8 cellular contexts compared by ENCODE assay signal in genomic region chr18:23422751-23423418, GRCh38. TPM values are rescaled to one million over a fixed set of nuclear protein-coding genes. Genes with fewer than 3 reads are reported as not detected.
A peak's percentile ranks its signal among the peaks of the same experiment; 100 is the strongest.
DNase-seq lines count a peak whose midpoint lies in the region; ATAC-seq, FAIRE-seq and TF ChIP-seq lines count a peak whose summit lies in the region.

No MANE protein-coding gene starts in this region.

- intact Hi-C loops in activated CD4-positive, alpha-beta memory T cell treated with anti-CD3 and anti-CD28 coated beads for 36 hours (cut with micrococcal nuclease) = no loop called here
- intact Hi-C loops in HepG2 (cut with micrococcal nuclease; ENCODE audit: unreplicated experiment) = no loop called here

- peaks cover 3% of the 10 kb centered on the region for H3K9me3 Mint-ChIP-seq in activated CD4-positive, alpha-beta memory T cell treated with anti-CD3 and anti-CD28 coated beads for 36 hours
- peaks cover 2% of the 10 kb centered on the region for H3K9me3 Mint-ChIP-seq in activated CD4-positive, alpha-beta memory T cell treated with anti-CD3 and anti-CD28 coated beads, Interleukin-2, amount 10 ng/mL, durations not matched to agents 7 days and 5 days
- no peaks in the 10 kb centered on the region for H3K9me3 Mint-ChIP-seq in activated CD8-positive, alpha-beta T cell treated with anti-CD3 and anti-CD28 coated beads, Interleukin-2, amount 10 ng/mL, durations not matched to agents 7 days and 5 days (ENCODE audit: insufficient read depth)
- H3K9me3 Mint-ChIP-seq in mesothelial cell of epicardium = no peaks in the 10 kb centered on the region

- no peaks in the 10 kb centered on the region for H3K4me1 Mint-ChIP-seq in activated CD4-positive, alpha-beta memory T cell treated with anti-CD3 and anti-CD28 coated beads for 36 hours (ENCODE audit: low read depth)
- H3K4me1 Mint-ChIP-seq in activated CD4-positive, alpha-beta memory T cell treated with anti-CD3 and anti-CD28 coated beads, Interleukin-2, amount 10 ng/mL, durations not matched to agents 7 days and 5 days = peaks cover 5% of the 10 kb centered on the region
- peaks cover 8% of the 10 kb centered on the region for H3K4me1 Mint-ChIP-seq in activated CD8-positive, alpha-beta T cell treated with anti-CD3 and anti-CD28 coated beads, Interleukin-2, amount 10 ng/mL, durations not matched to agents 7 days and 5 days (ENCODE audit: low read depth)
- peaks cover 8% of the 10 kb centered on the region for H3K4me1 Mint-ChIP-seq in mesothelial cell of epicardium

- no TSS peak for BruUV-seq in HepG2 (replicated peaks; lab: Mats Ljungman, UMichigan)

- H3K36me3 Mint-ChIP-seq in activated CD4-positive, alpha-beta memory T cell treated with anti-CD3 and anti-CD28 coated beads for 36 hours = no peaks in the 10 kb centered on the region
- H3K36me3 Mint-ChIP-seq in activated CD4-positive, alpha-beta memory T cell treated with anti-CD3 and anti-CD28 coated beads, Interleukin-2, amount 10 ng/mL, durations not matched to agents 7 days and 5 days (ENCODE audit: low read depth) = peaks cover 3% of the 10 kb centered on the region
- H3K36me3 Mint-ChIP-seq in activated CD8-positive, alpha-beta T cell treated with anti-CD3 and anti-CD28 coated beads, Interleukin-2, amount 10 ng/mL, durations not matched to agents 7 days and 5 days (ENCODE audit: low read depth) = peaks cover 3% of the 10 kb centered on the region
- peaks cover 6% of the 10 kb centered on the region for H3K36me3 Mint-ChIP-seq in mesothelial cell of epicardium

- peaks cover 29% of the 10 kb centered on the region for H3K4me1 ChIP-seq in HepG2 (ENCODE audit: insufficient read depth, low read length)

- no peak overlapping the region for H3K4me2 ChIP-seq in HepG2 (ENCODE audit: low read depth, low read length)

- H3K27ac ChIP-seq in HepG2 (ENCODE audit: extremely low read length, insufficient read depth, low read length) = no peak overlapping the region

- POLR2A ChIA-PET in activated CD4-positive, alpha-beta memory T cell treated with anti-CD3 and anti-CD28 coated beads for 36 hours (lab: Charles Lee) = no interaction called here
- POLR2A ChIA-PET in activated CD4-positive, alpha-beta memory T cell treated with anti-CD3 and anti-CD28 coated beads, Interleukin-2, amount 10 ng/mL, durations not matched to agents 7 days and 5 days (lab: Charles Lee) = no interaction called here
- POLR2A ChIA-PET in activated CD8-positive, alpha-beta T cell treated with anti-CD3 and anti-CD28 coated beads, Interleukin-2, amount 10 ng/mL, durations not matched to agents 7 days and 5 days (lab: Charles Lee) = no interaction called here
- POLR2A ChIA-PET in HepG2 (lab: Yijun Ruan, JAX) = interaction anchor here (0.7 kb wide), 1 partner anchor 38 kb away, joined by 3 read pairs; no protein-coding TSS in a partner anchor

- no peak overlapping the region for H3K4me3 ChIP-seq in HepG2 (replicated peaks in 1 of 3; ENCODE audit: insufficient read depth in 1 of 3, low read depth in 2 of 3, low read length in 3 of 3)

- no peak for TF ChIP-seq POLR2A in HepG2 (IDR thresholded peaks at IDR 0.05; ENCODE audit: insufficient read depth in 1 of 2, low read depth in 2 of 2, low read length in 2 of 2)

- H3K9me3 ChIP-seq in HepG2 (ENCODE audit: low read length) = no peaks in the 10 kb centered on the region

- TF ChIP-seq RAD21 in HepG2 (CRISPR knock-in tag; IDR thresholded peaks at IDR 0.05) = no peak

- no peaks in the 10 kb centered on the region for H4K20me1 ChIP-seq in HepG2 (ENCODE audit: insufficient read depth, low read length)

- H3K79me2 ChIP-seq in HepG2 (ENCODE audit: insufficient read depth, low read length) = no peaks in the 10 kb centered on the region

- no peak overlapping the region for H3K9ac ChIP-seq in HepG2 (ENCODE audit: insufficient read depth, low read depth, low read length)

- no peaks in the 10 kb centered on the region for H3K27me3 Mint-ChIP-seq in activated CD4-positive, alpha-beta memory T cell treated with anti-CD3 and anti-CD28 coated beads for 36 hours
- H3K27me3 Mint-ChIP-seq in activated CD4-positive, alpha-beta memory T cell treated with anti-CD3 and anti-CD28 coated beads, Interleukin-2, amount 10 ng/mL, durations not matched to agents 7 days and 5 days = no peaks in the 10 kb centered on the region
- no peaks in the 10 kb centered on the region for H3K27me3 Mint-ChIP-seq in activated CD8-positive, alpha-beta T cell treated with anti-CD3 and anti-CD28 coated beads, Interleukin-2, amount 10 ng/mL, durations not matched to agents 7 days and 5 days (ENCODE audit: low read depth)
- H3K27me3 Mint-ChIP-seq in mesothelial cell of epicardium (ENCODE audit: low read depth) = no peaks in the 10 kb centered on the region

- 37% methylated on average over 3 of the region's 4 CpGs for WGBS in HepG2 (ENCODE audit: low lambda C conversion rate)

- CTCF ChIA-PET in activated CD4-positive, alpha-beta memory T cell treated with anti-CD3 and anti-CD28 coated beads for 36 hours (lab: Charles Lee) = interaction anchor here (1.0 to 1.1 kb wide), 2 partner anchors 11 to 291 kb away, joined by 3 to 4 read pairs; no protein-coding TSS in a partner anchor
- CTCF ChIA-PET in activated CD4-positive, alpha-beta memory T cell treated with anti-CD3 and anti-CD28 coated beads, Interleukin-2, amount 10 ng/mL, durations not matched to agents 7 days and 5 days (lab: Charles Lee) = interaction anchor here (1.3 kb wide), 1 partner anchor 11 kb away, joined by 4 read pairs; no protein-coding TSS in a partner anchor
- CTCF ChIA-PET in activated CD8-positive, alpha-beta T cell treated with anti-CD3 and anti-CD28 coated beads, Interleukin-2, amount 10 ng/mL, durations not matched to agents 7 days and 5 days (lab: Charles Lee) = interaction anchor here (0.7 kb wide), 1 partner anchor 11 kb away, joined by 3 read pairs; no protein-coding TSS in a partner anchor
- CTCF ChIA-PET in HepG2 (lab: Yijun Ruan, JAX; ENCODE audit: low intra/inter-chr PET ratio, low total read pairs) = no interaction called here

- no peak overlapping the region for H3K4me3 Mint-ChIP-seq in activated CD4-positive, alpha-beta memory T cell treated with anti-CD3 and anti-CD28 coated beads for 36 hours
- no peak overlapping the region for H3K4me3 Mint-ChIP-seq in activated CD4-positive, alpha-beta memory T cell treated with anti-CD3 and anti-CD28 coated beads, Interleukin-2, amount 10 ng/mL, durations not matched to agents 7 days and 5 days
- no peak overlapping the region for H3K4me3 Mint-ChIP-seq in activated CD8-positive, alpha-beta T cell treated with anti-CD3 and anti-CD28 coated beads, Interleukin-2, amount 10 ng/mL, durations not matched to agents 7 days and 5 days
- no peak overlapping the region for H3K4me3 Mint-ChIP-seq in mesothelial cell of epicardium

- in situ Hi-C loops in HepG2 (cut with HindIII; ENCODE audit: extremely low pct_ligation_motif_present, low pct_unique_long_range_greater_than_20kb) = loop anchor here (25.0 kb wide), 1 partner anchor 611 kb away; no protein-coding TSS in a partner anchor

- no peak overlapping the region for H3K27ac Mint-ChIP-seq in activated CD4-positive, alpha-beta memory T cell treated with anti-CD3 and anti-CD28 coated beads for 36 hours
- H3K27ac Mint-ChIP-seq in activated CD4-positive, alpha-beta memory T cell treated with anti-CD3 and anti-CD28 coated beads, Interleukin-2, amount 10 ng/mL, durations not matched to agents 7 days and 5 days = no peak overlapping the region
- no peak overlapping the region for H3K27ac Mint-ChIP-seq in activated CD8-positive, alpha-beta T cell treated with anti-CD3 and anti-CD28 coated beads, Interleukin-2, amount 10 ng/mL, durations not matched to agents 7 days and 5 days
- no peak overlapping the region for H3K27ac Mint-ChIP-seq in mesothelial cell of epicardium

- no peaks in the 10 kb centered on the region for H3K27me3 ChIP-seq in HepG2 (ENCODE audit: control insufficient read depth in 1 of 2, insufficient read depth in 2 of 2, low read length in 2 of 2)

- no peak for FAIRE-seq in HepG2 (lab: Jason Lieb, UNC)

- ATAC-seq in HG02571 (IDR thresholded peaks at IDR 0.05; ENCODE audit: unreplicated experiment) (peak; percentile 84), HepG2 (peak; percentile 67)
- ATAC-seq in activated CD8-positive, alpha-beta T cell treated with anti-CD3 and anti-CD28 coated beads, Interleukin-2, amount 10 ng/mL, durations not matched to agents 7 days and 5 days = peak; percentile 19

- peak; percentile 16 for DNase-seq in activated CD4-positive, alpha-beta memory T cell treated with anti-CD3 and anti-CD28 coated beads for 36 hours
- DNase-seq in activated CD4-positive, alpha-beta memory T cell treated with anti-CD3 and anti-CD28 coated beads, Interleukin-2, amount 10 ng/mL, durations not matched to agents 7 days and 5 days = no peak
- peak; percentile 91 for DNase-seq in LoVo (ENCODE audit: low spot score)
- no peak for DNase-seq in activated CD8-positive, alpha-beta T cell treated with anti-CD3 and anti-CD28 coated beads, Interleukin-2, amount 10 ng/mL, durations not matched to agents 7 days and 5 days
- DNase-seq in HepG2 (ENCODE audit: low spot score) = peak; percentile 66
- DNase-seq in effector CD4-positive, alpha-beta T cell = no peak
- no peak for DNase-seq in mesothelial cell of epicardium (ENCODE audit: low spot score in 2 of 2, unreplicated experiment in 2 of 2)

- H2AFZ ChIP-seq in HepG2 (ENCODE audit: low read length) = no peak overlapping the region

- no peak for TF ChIP-seq EP300 in HepG2 (IDR thresholded peaks at IDR 0.05; ENCODE audit: low read depth in 2 of 2, low read length in 2 of 2)
- TF ChIP-seq EP300 in HepG2 (CRISPR knock-in tag; IDR thresholded peaks at IDR 0.05; ENCODE audit: borderline replicate concordance) = no peak

- no peaks in the 10 kb centered on the region for H3K36me3 ChIP-seq in HepG2 (replicated peaks in 1 of 2; ENCODE audit: control insufficient read depth in 1 of 2, insufficient read depth in 2 of 2, low read length in 2 of 2)

- TF ChIP-seq CTCF in HepG2 (CRISPR knock-in tag; IDR thresholded peaks at IDR 0.05) = no peak
- TF ChIP-seq CTCF in mesothelial cell of epicardium (IDR thresholded peaks at IDR 0.05; ENCODE audit: unreplicated experiment) = no peak

RNA-seq across cellular contexts. Expression of gene RIOK3, which starts 30.2 kb away (rescaled TPM):
- total RNA-seq in activated CD4-positive, alpha-beta memory T cell treated with anti-CD3 and anti-CD28 coated beads for 36 hours = 10 to 100 TPM; 51.0 to 55.8 TPM
- 10 to 100 TPM; 68.3 to 74.8 TPM for total RNA-seq in activated CD4-positive, alpha-beta memory T cell treated with anti-CD3 and anti-CD28 coated beads, Interleukin-2, amount 10 ng/mL, durations not matched to agents 7 days and 5 days
- total RNA-seq in activated CD8-positive, alpha-beta T cell treated with anti-CD3 and anti-CD28 coated beads, Interleukin-2, amount 10 ng/mL, durations not matched to agents 7 days and 5 days = 10 to 100 TPM; 53.6 to 69.3 TPM
- total RNA-seq in HepG2 (2016; rRNA removed; fragmentation: Illumina TruSeq; extraction: Trizol) (36.0 and 39.6 TPM in 2 replicates), mesothelial cell of epicardium (41.7 to 44.2 TPM (median 42.0 TPM) in 3 replicates)
- total RNA-seq in HepG2 (2016; cell fraction: cytosol; rRNA removed; fragmentation: Illumina TruSeq; extraction: Trizol; ENCODE audit: low read depth) = 6.9 and 9.8 TPM in 2 replicates
- 32.9 and 46.7 TPM in 2 replicates for total RNA-seq in HepG2 (2016; cell fraction: insoluble cytoplasmic fraction; rRNA removed; fragmentation: Illumina TruSeq; extraction: Trizol)
- 21.9 and 25.6 TPM in 2 replicates for total RNA-seq in HepG2 (2016; cell fraction: membrane; rRNA removed; fragmentation: Illumina TruSeq; extraction: Trizol)
- 19.5 and 24.2 TPM in 2 replicates for total RNA-seq in HepG2 (2016; cell fraction: nucleus; rRNA removed; fragmentation: Illumina TruSeq; extraction: Trizol)
- polyA plus RNA-seq in HepG2 (2011; rRNA removed) = 23.6 and 26.7 TPM in 2 replicates
- polyA plus RNA-seq in HepG2 (2011; cell fraction: cytosol; rRNA removed) = 15.6 and 17.2 TPM in 2 replicates
- 26.4 and 26.9 TPM in 2 replicates for polyA plus RNA-seq in HepG2 (2011; cell fraction: nucleus; rRNA removed)
- 41.9 and 63.6 TPM in 2 replicates for polyA plus RNA-seq in HepG2 (2012)
- polyA plus RNA-seq in HepG2 (2016; cell fraction: cytosol; fragmentation: Illumina TruSeq; extraction: Trizol; ENCODE audit: low read depth) = 5.8 and 6.0 TPM in 2 replicates
- 25.1 and 25.8 TPM in 2 replicates for polyA plus RNA-seq in HepG2 (2016; cell fraction: insoluble cytoplasmic fraction; fragmentation: Illumina TruSeq; extraction: Trizol; ENCODE audit: low read depth)
- polyA plus RNA-seq in HepG2 (2016; cell fraction: membrane; fragmentation: Illumina TruSeq; extraction: Trizol; ENCODE audit: low read depth) = 11.3 and 11.7 TPM in 2 replicates
- polyA plus RNA-seq in HepG2 (2016; cell fraction: nucleus; fragmentation: Illumina TruSeq; extraction: Trizol; ENCODE audit: insufficient read depth, low read depth) = 29.2 and 33.3 TPM in 2 replicates
- 14.2 and 29.8 TPM in 2 replicates for polyA minus RNA-seq in HepG2 (2011; rRNA and poly(A)+ RNA removed; ENCODE audit: low replicate concordance)
- polyA minus RNA-seq in HepG2 (2011; cell fraction: cytosol; rRNA and poly(A)+ RNA removed) = 44.8 and 47.5 TPM in 2 replicates
- 35.3 and 56.2 TPM in 2 replicates for polyA minus RNA-seq in HepG2 (2011; cell fraction: nucleus; rRNA and poly(A)+ RNA removed)

Comparison
In these comparisons a context has a peak if more than half of its experiments do, and no peak if none do; other contexts are left out.
1. DNase-seq: peak in activated CD4-positive, alpha-beta memory T cell treated with anti-CD3 and anti-CD28 coated beads for 36 hours (single experiment), LoVo (single experiment) and HepG2 (single experiment); none in activated CD4-positive, alpha-beta memory T cell treated with anti-CD3 and anti-CD28 coated beads, Interleukin-2, amount 10 ng/mL, durations not matched to agents 7 days and 5 days (single experiment), activated CD8-positive, alpha-beta T cell treated with anti-CD3 and anti-CD28 coated beads, Interleukin-2, amount 10 ng/mL, durations not matched to agents 7 days and 5 days (single experiment), effector CD4-positive, alpha-beta T cell (single experiment) and mesothelial cell of epicardium (0 of 2).
2. ATAC-seq: peak in every context shown above with its lines; median percentile 84 in HG02571; 67 in HepG2; 19 in activated CD8-positive, alpha-beta T cell treated with anti-CD3 and anti-CD28 coated beads, Interleukin-2, amount 10 ng/mL, durations not matched to agents 7 days and 5 days.